Comparison of ENCODE assay signal across 1 cellular context in the genomic region with DNA sequence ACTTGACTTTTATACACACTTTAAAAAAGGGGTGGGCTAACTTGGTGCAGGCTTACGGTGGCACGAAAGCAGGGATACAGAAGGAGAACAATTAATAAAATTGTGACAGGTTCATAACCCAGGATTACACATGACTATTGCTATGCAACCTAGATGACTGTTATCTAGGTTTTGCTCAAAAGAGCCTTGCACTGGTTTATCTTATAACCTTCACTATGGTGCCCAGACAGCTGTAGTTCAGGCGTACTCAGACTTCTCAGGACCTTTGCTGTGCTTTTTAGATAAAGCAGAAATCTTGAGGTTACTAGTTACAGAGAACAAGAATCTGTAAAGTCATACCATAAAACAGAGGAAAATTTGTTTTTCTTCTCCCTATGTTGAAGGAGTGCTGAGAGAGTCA.
TF ChIP-seq lines count a peak whose summit lies in the region.

No MANE protein-coding gene starts in this region.

TF ChIP-seq in H1, 55 proteins besides CTCF, POLR2A, EP300 and RAD21:
- TF ChIP-seq JUN (IDR thresholded peaks at IDR 0.05; ENCODE audit: low read depth, low read length) (no peak), TEAD4 (IDR thresholded peaks at IDR 0.05; ENCODE audit: low read depth, low read length) (no peak), RNF2 (IDR thresholded peaks at IDR 0.05; ENCODE audit: borderline replicate concordance, low read depth, low read length, missing control alignments, poor library complexity, severe bottlenecking) (no peak), KDM4A (IDR thresholded peaks at IDR 0.05; ENCODE audit: low read depth, low read length, severe bottlenecking) (no peak)
- TF ChIP-seq, protein P1, sequence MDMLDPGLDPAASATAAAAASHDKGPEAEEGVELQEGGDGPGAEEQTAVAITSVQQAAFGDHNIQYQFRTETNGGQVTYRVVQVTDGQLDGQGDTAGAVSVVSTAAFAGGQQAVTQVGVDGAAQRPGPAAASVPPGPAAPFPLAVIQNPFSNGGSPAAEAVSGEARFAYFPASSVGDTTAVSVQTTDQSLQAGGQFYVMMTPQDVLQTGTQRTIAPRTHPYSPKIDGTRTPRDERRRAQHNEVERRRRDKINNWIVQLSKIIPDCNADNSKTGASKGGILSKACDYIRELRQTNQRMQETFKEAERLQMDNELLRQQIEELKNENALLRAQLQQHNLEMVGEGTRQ (IDR thresholded peaks at IDR 0.05; ENCODE audit: low read length) = no peak
- TF ChIP-seq, protein P2, sequence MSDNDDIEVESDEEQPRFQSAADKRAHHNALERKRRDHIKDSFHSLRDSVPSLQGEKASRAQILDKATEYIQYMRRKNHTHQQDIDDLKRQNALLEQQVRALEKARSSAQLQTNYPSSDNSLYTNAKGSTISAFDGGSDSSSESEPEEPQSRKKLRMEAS (IDR thresholded peaks at IDR 0.05) = no peak
